Comparison of ENCODE assay signal across 26 cellular contexts in genomic region chr7:150587551-150587950, GRCh38. TPM values are rescaled to one million over a fixed set of nuclear protein-coding genes. Genes with fewer than 3 reads are reported as not detected.
A peak's percentile ranks its signal among the peaks of the same experiment; 100 is the strongest.
DNase-seq lines count a peak whose midpoint lies in the region; ATAC-seq and TF ChIP-seq lines count a peak whose summit lies in the region.
"Had no signal": no experiment of that assay in that cellular context is flagged by ENCODE, and none has a peak within 500 bp of the region (broad histone marks: within the 10 kb centered on the region; RNA-seq: fewer than 3 reads in every experiment).

No MANE protein-coding gene starts in this region.

- H3K36me3 ChIP-seq in left ventricle myocardium inferior (no peaks in the 10 kb centered on the region), left lung (no peaks in the 10 kb centered on the region), gastrocnemius medialis (no peaks in the 10 kb centered on the region)
- H3K36me3 ChIP-seq: BLaER1, cardiac muscle cell, pancreas, Peyer's patch, SJCRH30 had no signal

- H3K4me1 ChIP-seq in left ventricle myocardium inferior (peaks cover 40% of the 10 kb centered on the region), left lung (peaks cover 0 to 32% of the 10 kb centered on the region in 2 donors), gastrocnemius medialis (no peaks in the 10 kb centered on the region)
- H3K4me1 ChIP-seq: pancreas, Peyer's patch, SJCRH30 had no signal

- no peak for TF ChIP-seq POLR2A in gastrocnemius medialis (IDR thresholded peaks at IDR 0.05)

- peak overlapping the region; percentile 90 for H3K27ac ChIP-seq in left ventricle myocardium inferior (replicated peaks)
- H3K27ac ChIP-seq in left lung: peak overlapping the region; percentile 50 to 83
- H3K27ac ChIP-seq in gastrocnemius medialis: peak overlapping the region; percentile 9 to 75 (median 68)
- H3K27ac ChIP-seq: BLaER1, cardiac muscle cell, SJCRH30 had no signal

- H3K9me3 ChIP-seq in left ventricle myocardium inferior (replicated peaks) (peaks cover 16% of the 10 kb centered on the region), left lung (peaks cover 0 to 10% of the 10 kb centered on the region in 2 donors), gastrocnemius medialis (no peaks in the 10 kb centered on the region)
- H3K9me3 ChIP-seq: pancreas, Peyer's patch, SJCRH30 had no signal

- H3K27me3 ChIP-seq in left ventricle myocardium inferior (ENCODE audit: low read depth): no peaks in the 10 kb centered on the region
- H3K27me3 ChIP-seq in left lung: no peaks in the 10 kb centered on the region
- H3K27me3 ChIP-seq in gastrocnemius medialis: no peaks in the 10 kb centered on the region
- H3K27me3 ChIP-seq: BLaER1, cardiac muscle cell, pancreas, Peyer's patch, SJCRH30 had no signal

- TF ChIP-seq CTCF in left ventricle myocardium inferior (IDR thresholded peaks at IDR 0.05; ENCODE audit: borderline replicate concordance) (no peak), left lung (IDR thresholded peaks at IDR 0.05) (no peak), gastrocnemius medialis (IDR thresholded peaks at IDR 0.05 in 4 of 5, conservative IDR thresholded peaks at IDR 0.05 in 1 of 5) (no peak)

- ATAC-seq in left ventricle myocardium superior: no peak
- no peak for ATAC-seq in left lung
- no peak for ATAC-seq in gastrocnemius medialis
- no peak for ATAC-seq in GM21737 (IDR thresholded peaks at IDR 0.05; ENCODE audit: unreplicated experiment)

- H3K4me3 ChIP-seq in left ventricle myocardium inferior (no peak overlapping the region), left lung (no peak overlapping the region), gastrocnemius medialis (no peak overlapping the region)
- H3K4me3 ChIP-seq: BLaER1, cardiac muscle cell, pancreas, Peyer's patch, SJCRH30 had no signal

- intact Hi-C loops in left ventricle myocardium inferior (cut with micrococcal nuclease) (no loop called here), left ventricle myocardium superior (cut with micrococcal nuclease) (no loop called here), left lung (cut with DNase I) (no loop called here), gastrocnemius medialis (cut with DNase I; ENCODE audit: low total_unique reads) (no loop called here)

- DNase-seq in left ventricle myocardium inferior (no peak), left ventricle myocardium superior (no peak), left lung (no peak), gastrocnemius medialis (no peak), MV-4-11 (lab: John Stamatoyannopoulos, UW) (no peak), NCI-H187 treated with DMSO at 0.1 percent for 48 hours (lab: John Stamatoyannopoulos, UW) (no peak)
- DNase-seq: ACHN; activated CD8-positive, alpha-beta memory T cell treated with anti-CD3 and anti-CD28 coated beads for 24 hours; activated naive CD4-positive, alpha-beta T cell; activated T-cell treated with anti-CD3 and anti-CD28 coated beads, Interleukin-2, amount 50 U/mL, for 1 hour; anterior cingulate cortex; cortex of kidney; DMS79 treated with DMSO at 0.1 percent for 48 hours; endodermal cell; MM.1S; NCI-H1436 treated with DMSO at 0.1 percent for 48 hours; NCI-H524 treated with DMSO at 0.1 percent for 48 hours; pancreas; Peyer's patch; SJCRH30; stimulated activated naive CD8-positive, alpha-beta T cell treated with anti-CD3 and anti-CD28 coated beads, Interleukin-15, amount 100 ng/mL, for 72 hours had no signal

- in situ Hi-C loops in gastrocnemius medialis (cut with MboI; ENCODE audit: low sequenced_read_pairs in 4 of 4): no loop called here

RNA-seq across cellular contexts. Expression of gene GIMAP4, which starts 20.4 kb away (rescaled TPM):
- 31.2 TPM for total RNA-seq in left ventricle myocardium inferior
- total RNA-seq in left ventricle myocardium superior: 40.2 TPM
- total RNA-seq in left lung: 10 to 100 TPM; 31.3 to 59.2 TPM
- total RNA-seq in gastrocnemius medialis: 10 to 100 TPM; 11.9 to 16.9 (median 15.0) TPM
- total RNA-seq: fibroblast of lung, SJCRH30 had no signal

RNA-seq across cellular contexts. Expression of gene GIMAP6, which starts 44.6 kb away (rescaled TPM):
- total RNA-seq in left ventricle myocardium inferior (24.3 TPM), left ventricle myocardium superior (31.5 TPM), left lung (10 to 100 TPM; 19.4 to 52.7 TPM), gastrocnemius medialis (10 to 100 TPM in 3 of 4 donors, 1 to 10 TPM in 1; 8.5 to 27.8 (median 12.4) TPM)
- total RNA-seq: endodermal cell, H1, SJCRH30 had no signal
